ENCODE assay signal across 27 cellular contexts in the genomic region with DNA sequence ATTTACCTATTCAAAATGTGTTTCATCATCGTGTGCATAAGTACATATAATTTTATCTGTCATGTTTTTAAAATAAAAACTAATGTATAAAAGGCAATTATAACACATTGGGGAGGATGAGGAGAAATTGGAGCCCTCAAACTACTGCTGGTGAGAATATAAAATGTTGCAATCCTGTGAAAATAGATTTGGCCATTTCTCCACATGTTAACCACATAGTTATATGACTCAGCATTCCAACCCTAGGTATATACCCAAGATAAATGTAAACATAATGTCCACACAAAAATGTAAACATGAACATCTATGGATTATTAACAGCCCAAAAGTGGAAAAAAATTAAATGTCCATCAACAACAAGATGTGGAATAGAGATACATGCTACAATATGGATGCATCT.
DNase-seq lines count a peak whose midpoint lies in the region; ATAC-seq and TF ChIP-seq lines count a peak whose summit lies in the region.
"Had no signal": no experiment of that assay in that cellular context is flagged by ENCODE, and none has a peak within 500 bp of the region (broad histone marks: within the 10 kb centered on the region; RNA-seq: fewer than 3 reads in every experiment).

No MANE protein-coding gene starts in this region.

- H3K4me3 ChIP-seq in epithelial cell of esophagus (ENCODE audit: low read length) (no peak overlapping the region), mesendoderm (ENCODE audit: low read length) (no peak overlapping the region)
- H3K4me3 ChIP-seq: esophagus squamous epithelium, lung, transverse colon had no signal

- H3K79me2 ChIP-seq in mesendoderm (ENCODE audit: control insufficient read depth, insufficient read depth, low read length), result no peaks in the 10 kb centered on the region

- H4K8ac ChIP-seq in mesendoderm (ENCODE audit: low read depth, low read length), result no peak overlapping the region

- DNase-seq in DMS53 (lab: John Stamatoyannopoulos, UW) (peak; percentile 38), DMS53 treated with DMSO at 0.1 percent for 48 hours (lab: John Stamatoyannopoulos, UW; ENCODE audit: unreplicated experiment) (no peak), OCI-M1 (lab: John Stamatoyannopoulos, UW) (peak; percentile 82), epithelial cell of esophagus (ENCODE audit: low read depth) (peak; percentile 48), mesendoderm (no peak)
- no peak for DNase-seq in activated T-cell treated with anti-CD3 and anti-CD28 coated beads, Interleukin-2, amount 50 U/mL, for 1 hour
- DNase-seq: activated CD4-positive, alpha-beta T cell treated with anti-CD3 and anti-CD28 coated beads for 48 hours; activated effector memory CD4-positive, alpha-beta T cell treated with Interleukin-2 at 50 U/mL for 16 hours; aorta; dermis blood vessel endothelial cell; DND-41; endodermal cell; esophagus squamous epithelium; GOT3; hypothalamus; left cardiac atrium; NCI-H1092; NCI-H1694 treated with DMSO at 0.1 percent for 48 hours; T-cell; transverse colon had no signal

- H3K4ac ChIP-seq in mesendoderm (ENCODE audit: low read depth, low read length), result no peak overlapping the region

- H3K36me3 ChIP-seq in mesendoderm (ENCODE audit: control insufficient read depth, insufficient read depth, low read length), result no peaks in the 10 kb centered on the region
- H3K36me3 ChIP-seq: esophagus squamous epithelium, transverse colon had no signal

- H3K56ac ChIP-seq in mesendoderm (ENCODE audit: low read length), result no peak overlapping the region

- TF ChIP-seq CTCF in epithelial cell of esophagus (IDR thresholded peaks at IDR 0.05; ENCODE audit: insufficient read depth, low read depth, low read length, missing control alignments), result no peak

- WGBS in mesendoderm (ENCODE audit: extremely low coverage, insufficient coverage, low lambda C conversion rate), result no CpG with 5 or more reads among the region's 1 CpG

- H3K27me3 ChIP-seq in mesendoderm (ENCODE audit: insufficient read depth, low read length, poor library complexity), result no peaks in the 10 kb centered on the region
- H3K27me3 ChIP-seq: esophagus squamous epithelium, transverse colon had no signal

- H3K4me1 ChIP-seq in mesendoderm (ENCODE audit: control insufficient read depth, low read depth, low read length), result no peaks in the 10 kb centered on the region
- H3K4me1 ChIP-seq: esophagus squamous epithelium, transverse colon had no signal

- no peak overlapping the region for H2BK15ac ChIP-seq in mesendoderm (replicated peaks; ENCODE audit: low read depth)

- H3K18ac ChIP-seq in mesendoderm (ENCODE audit: low read length), result no peak overlapping the region

- H3K4me2 ChIP-seq in mesendoderm (ENCODE audit: low read length), result no peak overlapping the region

- no peak overlapping the region for H3K9ac ChIP-seq in mesendoderm (ENCODE audit: low read length)

- no peak overlapping the region for H3K23ac ChIP-seq in mesendoderm (ENCODE audit: low read length)

- H3K79me1 ChIP-seq in mesendoderm (ENCODE audit: low read length), result no peaks in the 10 kb centered on the region

- ATAC-seq in GM21786 (IDR thresholded peaks at IDR 0.05; ENCODE audit: unreplicated experiment), result no peak
- ATAC-seq in HG03457 (IDR thresholded peaks at IDR 0.05; ENCODE audit: unreplicated experiment), result no peak
- ATAC-seq: left cardiac atrium; stimulated activated memory B cell treated with anti-CD40 and anti-IgM and Interleukin-4, amounts not matched to agents 10 μg/mL and 1 μg/mL and 100 μg/mL, for 72 hours; T-cell had no signal

- H2AK5ac ChIP-seq in mesendoderm (ENCODE audit: low read length), result no peak overlapping the region

- no peak overlapping the region for H2BK120ac ChIP-seq in mesendoderm (ENCODE audit: low read depth, low read length)

- H2BK5ac ChIP-seq in mesendoderm (ENCODE audit: low read length), result no peak overlapping the region

- no peak overlapping the region for H3K27ac ChIP-seq in mesendoderm (ENCODE audit: low read depth, low read length)
- H3K27ac ChIP-seq: 22Rv1, C4-2B, esophagus squamous epithelium, RWPE1, transverse colon had no signal

- H4K5ac ChIP-seq in mesendoderm (ENCODE audit: low read length), result no peak overlapping the region

Comparison
In these comparisons a context has a peak if more than half of its experiments do, and no peak if none do; other contexts are left out.
1. DNase-seq: peak in DMS53 (single experiment), OCI-M1 (single experiment) and epithelial cell of esophagus (single experiment); none in DMS53 treated with DMSO at 0.1 percent for 48 hours (single experiment), activated T-cell treated with anti-CD3 and anti-CD28 coated beads, Interleukin-2, amount 50 U/mL, for 1 hour (single experiment) and mesendoderm (single experiment).